In the genomic region with DNA sequence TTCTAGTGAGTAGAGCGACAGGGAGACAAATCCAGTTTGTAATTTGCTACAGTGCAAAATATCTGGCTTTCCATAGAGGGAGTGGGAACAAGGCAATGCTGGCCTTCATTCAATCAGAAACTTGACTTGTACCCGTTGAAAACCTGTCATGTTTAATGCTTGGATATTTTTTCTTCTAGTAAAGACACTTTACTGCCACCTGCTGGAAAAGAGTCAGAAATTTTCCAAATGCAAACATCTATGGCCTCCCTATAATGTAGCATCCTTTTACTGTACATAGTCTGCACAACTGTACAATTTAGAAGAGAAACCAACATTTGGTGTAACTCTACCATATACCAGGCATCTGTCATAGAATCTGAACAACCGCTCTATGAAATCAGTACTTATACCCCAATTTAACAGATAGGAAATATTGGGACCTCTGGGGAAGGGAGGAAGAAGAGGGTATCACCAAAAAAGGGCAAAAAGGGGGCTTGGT, we compare ENCODE assay signal across 8 cellular contexts. TPM values are rescaled to one million over a fixed set of nuclear protein-coding genes. Genes with fewer than 3 reads are reported as not detected.
DNase-seq lines count a peak whose midpoint lies in the region; ATAC-seq, FAIRE-seq and TF ChIP-seq lines count a peak whose summit lies in the region.

No MANE protein-coding gene starts in this region.

- H3K4me3 ChIP-seq in OCI-LY1 (ENCODE audit: low read depth, low read length, poor library complexity, severe bottlenecking): no peak overlapping the region
- no peak overlapping the region for H3K4me3 ChIP-seq in bronchial epithelial cell (ENCODE audit: low read depth, low read length)
- H3K4me3 ChIP-seq in thyroid gland (replicated peaks in 1 of 3): no peak overlapping the region

- ATAC-seq in GM19467 (IDR thresholded peaks at IDR 0.05; ENCODE audit: unreplicated experiment): no peak

- H4K20me1 ChIP-seq in OCI-LY1 (ENCODE audit: insufficient read depth, low read length): no peaks in the 10 kb centered on the region

- no peak for TF ChIP-seq POLR2A in thyroid gland (IDR thresholded peaks at IDR 0.05)

- WGBS in thyroid gland, 2 donors: 52 to 58% methylated on average over 3 of the region's 3 CpGs

- no peaks in the 10 kb centered on the region for H3K9me2 ChIP-seq in OCI-LY1 (ENCODE audit: low read depth, low read length)

- TF ChIP-seq CTCF in OCI-LY1 (IDR thresholded peaks at IDR 0.05; ENCODE audit: low read length) (peak; percentile 72), bronchial epithelial cell (IDR thresholded peaks at IDR 0.05; ENCODE audit: insufficient read depth, low read length, severe bottlenecking) (peak; percentile 43), thyroid gland (IDR thresholded peaks at IDR 0.05) (peak in 5 of 6 experiments; percentile 26 to 60 (median 54))

- H3K9me3 ChIP-seq in OCI-LY1 (ENCODE audit: low read length) (no peaks in the 10 kb centered on the region), thyroid gland (no peaks in the 10 kb centered on the region)

- no peak for FAIRE-seq in bronchial epithelial cell (lab: Jason Lieb, UNC)

- no peaks in the 10 kb centered on the region; the same call in 1 of the 2 replicates for H3F3A ChIP-seq in OCI-LY1 (ENCODE audit: insufficient read depth, low read length)

- intact Hi-C loops in thyroid gland (cut with DNase I): loop anchor here (5.0 kb wide), 1 partner anchor 127 kb away; no protein-coding TSS in a partner anchor

- no peak overlapping the region for H3K9ac ChIP-seq in OCI-LY1 (ENCODE audit: low read length)

- no peak overlapping the region for H3K4me2 ChIP-seq in OCI-LY1 (ENCODE audit: low read length)

- H3K27me3 ChIP-seq in OCI-LY1 (ENCODE audit: insufficient read depth, low read length): no peaks in the 10 kb centered on the region
- H3K27me3 ChIP-seq in bronchial epithelial cell (ENCODE audit: control insufficient read depth, insufficient read depth, low read length): no peaks in the 10 kb centered on the region
- H3K27me3 ChIP-seq in thyroid gland: no peaks in the 10 kb centered on the region

- H3K36me3 ChIP-seq in OCI-LY1 (ENCODE audit: insufficient read depth, low read length) (peaks cover 60% of the 10 kb centered on the region), bronchial epithelial cell (ENCODE audit: control insufficient read depth, insufficient read depth, low read length) (peaks cover 12% of the 10 kb centered on the region), thyroid gland (peaks cover 17 to 19% of the 10 kb centered on the region in 2 donors)

- H3K79me2 ChIP-seq in OCI-LY1 (ENCODE audit: insufficient read depth, low read length): no peaks in the 10 kb centered on the region

- H3K27ac ChIP-seq in OCI-LY1 (ENCODE audit: low read depth, low read length, poor library complexity, severe bottlenecking) (no peak overlapping the region), thyroid gland (no peak overlapping the region)

- DNase-seq in activated T-cell treated with anti-CD3 and anti-CD28 coated beads for 4 hours (peak; percentile 23), Kasumi-1 (lab: John Stamatoyannopoulos, UW) (peak; percentile 75 to 83), bronchial epithelial cell (ENCODE audit: low read depth) (peak; percentile 67), left kidney (ENCODE audit: low read depth, low spot score) (peak; percentile 80), thyroid gland (no peak)
- DNase-seq in activated T-cell treated with anti-CD3 and anti-CD28 coated beads, Interleukin-2, amount 50 U/mL, for 1 hour: no peak

- no peak overlapping the region for H2AFZ ChIP-seq in OCI-LY1 (ENCODE audit: low read length)

- no peaks in the 10 kb centered on the region for H3K4me1 ChIP-seq in OCI-LY1 (ENCODE audit: insufficient read depth, low read length, severe bottlenecking)
- no peaks in the 10 kb centered on the region for H3K4me1 ChIP-seq in thyroid gland

RNA-seq across cellular contexts. Expression of a gene that starts 16.7 kb away (rescaled TPM):
- 30.0 and 35.8 TPM in 2 replicates for total RNA-seq in bronchial epithelial cell
- total RNA-seq in thyroid gland: 10 to 100 TPM; 34.1 to 40.5 (median 35.6) TPM

Comparison
In these comparisons a context has a peak if more than half of its experiments do, and no peak if none do; other contexts are left out.
1. DNase-seq: peak in activated T-cell treated with anti-CD3 and anti-CD28 coated beads for 4 hours (single experiment), Kasumi-1 (2 of 2), bronchial epithelial cell (single experiment) and left kidney (single experiment); none in activated T-cell treated with anti-CD3 and anti-CD28 coated beads, Interleukin-2, amount 50 U/mL, for 1 hour (single experiment) and thyroid gland (0 of 2).
2. Peak in every context shown above with its lines, with median percentiles within 50 percentile points of each other: CTCF ChIP-seq.